In genomic region chr9:35905912-35906679, GRCh38 we compare ENCODE assay signal across 8 cellular contexts. TPM values are rescaled to one million over a fixed set of nuclear protein-coding genes. Genes with fewer than 3 reads are reported as not detected.
DNase-seq lines count a peak whose midpoint lies in the region; ATAC-seq and TF ChIP-seq lines count a peak whose summit lies in the region.

TSS of gene HRCT1 (plus strand) at chr9:35906202. CDS start at chr9:35906288, 86 bp downstream.

- DNase-seq in HK-2 (ENCODE audit: unreplicated experiment) (peak; percentile 83), T1000 (lab: John Stamatoyannopoulos, UW) (peak; percentile 36), glutamatergic neuron (no peak), putamen (ENCODE audit: low spot score) (peak; percentile 26), NCI-H524 treated with DMSO at 0.1 percent for 48 hours (lab: John Stamatoyannopoulos, UW) (no peak)

- peaks cover 36% of the 10 kb centered on the region for H3K4me1 Mint-ChIP-seq in glutamatergic neuron (ENCODE audit: low read depth, unreplicated experiment)

- no peaks in the 10 kb centered on the region for H3K36me3 Mint-ChIP-seq in glutamatergic neuron (ENCODE audit: unreplicated experiment)

- peaks cover 8% of the 10 kb centered on the region for H3K27me3 Mint-ChIP-seq in glutamatergic neuron (ENCODE audit: unreplicated experiment)

- peaks cover 5% of the 10 kb centered on the region for H3K9me3 Mint-ChIP-seq in glutamatergic neuron (ENCODE audit: unreplicated experiment)

- peak within 1 kb of the TSS; percentile 88 for H3K27ac Mint-ChIP-seq in glutamatergic neuron (ENCODE audit: unreplicated experiment)

- no peak for ATAC-seq in HG02571 (IDR thresholded peaks at IDR 0.05; ENCODE audit: unreplicated experiment)
- ATAC-seq in GM21423 (IDR thresholded peaks at IDR 0.05; ENCODE audit: unreplicated experiment), result no peak
- ATAC-seq in GM21528 (IDR thresholded peaks at IDR 0.05; ENCODE audit: low FRiP score, unreplicated experiment), result no peak

- peak within 1 kb of the TSS; percentile 59 for H3K4me3 Mint-ChIP-seq in glutamatergic neuron (ENCODE audit: unreplicated experiment)

- TF ChIP-seq CTCF in glutamatergic neuron (IDR thresholded peaks at IDR 0.05; ENCODE audit: partially characterized antibody, unreplicated experiment), result no peak

RNA-seq across cellular contexts. Expression of gene HRCT1, which starts in this region (rescaled TPM):
- not detected for total RNA-seq in glutamatergic neuron (ENCODE audit: unreplicated experiment)

Comparison
In these comparisons a context has a peak if more than half of its experiments do, and no peak if none do; other contexts are left out.
1. DNase-seq: peak in HK-2 (single experiment), T1000 (single experiment) and putamen (single experiment); none in glutamatergic neuron (single experiment) and NCI-H524 treated with DMSO at 0.1 percent for 48 hours (single experiment).